ENCODE assay signal across 8 cellular contexts in genomic region chr12:27780612-27781408, GRCh38. TPM values are rescaled to one million over a fixed set of nuclear protein-coding genes. Genes with fewer than 3 reads are reported as not detected.
DNase-seq lines count a peak whose midpoint lies in the region; ATAC-seq and TF ChIP-seq lines count a peak whose summit lies in the region.

No MANE protein-coding gene starts in this region.

- peaks cover 35% of the 10 kb centered on the region for H3K36me3 Mint-ChIP-seq in Caco-2 (ENCODE audit: insufficient read depth, unreplicated experiment)

- H3K4me3 ChIP-seq in Caco-2 (ENCODE audit: low read depth, low read length) (peak overlapping the region; percentile 95), brain microvascular endothelial cell (ENCODE audit: low read depth, low read length) (peak overlapping the region; percentile 82)

- no TSS peak for BruUV-seq in Caco-2 (replicated peaks; lab: Mats Ljungman, UMichigan)

- H3K27me3 ChIP-seq in Caco-2 (replicated peaks; ENCODE audit: control insufficient read depth, insufficient read depth, low read length): no peaks in the 10 kb centered on the region
- no peaks in the 10 kb centered on the region for H3K27me3 ChIP-seq in brain microvascular endothelial cell (replicated peaks)

- no peaks in the 10 kb centered on the region for H3K27me3 Mint-ChIP-seq in Caco-2 (ENCODE audit: insufficient read depth, unreplicated experiment)

- TF ChIP-seq CTCF in Caco-2 (IDR thresholded peaks at IDR 0.05; ENCODE audit: insufficient read depth in 1 of 2, low read depth in 1 of 2, low read length in 1 of 2, severe bottlenecking in 1 of 2, unreplicated experiment in 1 of 2) (no peak), brain microvascular endothelial cell (IDR thresholded peaks at IDR 0.05; ENCODE audit: low read depth, low read length, missing control alignments) (no peak)

- CTCF ChIA-PET in Caco-2 (lab: Charles Lee): interaction anchor here (1.1 to 2.3 kb wide), 2 partner anchors 41 to 160 kb away, joined by 3 to 9 read pairs; no protein-coding TSS in a partner anchor

- H3K27ac Mint-ChIP-seq in Caco-2 (ENCODE audit: unreplicated experiment): peak overlapping the region; percentile 86

- H3K9me3 Mint-ChIP-seq in Caco-2 (ENCODE audit: unreplicated experiment): no peaks in the 10 kb centered on the region

- DNase-seq in Caco-2 (peak; percentile 75), SHP77 (lab: John Stamatoyannopoulos, UW) (peak; percentile 56 to 63), brain microvascular endothelial cell (peak; percentile 27), kidney glomerular epithelial cell (lab: John Stamatoyannopoulos, UW) (peak; percentile 13), retina (no peak)
- DNase-seq in stimulated activated CD8-positive, alpha-beta memory T cell treated with anti-CD3 and anti-CD28 coated beads, Interleukin-4, amount 100 ng/mL, for 24 hours (ENCODE audit: low read depth): peak; percentile 7

- POLR2A ChIA-PET in Caco-2 (lab: Charles Lee): interaction anchor here (0.5 to 1.5 kb wide), 5 partner anchors 40 to 257 kb away, joined by 3 to 6 read pairs (median 3); partner anchors contain the start of gene MRPS35

- peaks cover 26% of the 10 kb centered on the region for H3K4me1 Mint-ChIP-seq in Caco-2 (ENCODE audit: low read depth, unreplicated experiment)

- H3K36me3 ChIP-seq in Caco-2 (ENCODE audit: control insufficient read depth, insufficient read depth, low read length) (no peaks in the 10 kb centered on the region), brain microvascular endothelial cell (replicated peaks) (no peaks in the 10 kb centered on the region)

- peak overlapping the region; percentile 83 for H3K4me3 Mint-ChIP-seq in Caco-2 (ENCODE audit: unreplicated experiment)

- H3K4me1 ChIP-seq in Caco-2: 0 out of 2 replicates have a peak, but pooled peaks cover 3% of the 10 kb centered on the region

- in situ Hi-C loops in brain microvascular endothelial cell (cut with HindIII; ENCODE audit: low pct_ligation_motif_present, low sequenced_read_pairs): no loop called here

- peak overlapping the region; percentile 71 for H3K27ac ChIP-seq in brain microvascular endothelial cell

- intact Hi-C loops in Caco-2 (cut with micrococcal nuclease; ENCODE audit: unreplicated experiment): loop anchor here (1.0 to 2.0 kb wide), 4 partner anchors 40 to 160 kb away; no protein-coding TSS in a partner anchor

- no peaks in the 10 kb centered on the region for H3K9me3 ChIP-seq in Caco-2

- ATAC-seq in GM19397 (IDR thresholded peaks at IDR 0.05; ENCODE audit: unreplicated experiment): peak; percentile 32
- ATAC-seq in HG03460 (IDR thresholded peaks at IDR 0.05; ENCODE audit: unreplicated experiment): peak; percentile 31

RNA-seq across cellular contexts. Expression of gene MANSC4, which starts 0.8 kb away (rescaled TPM):
- not detected in 2 replicates for total RNA-seq in Caco-2 (2022)

RNA-seq across cellular contexts. Expression of gene KLHL42, which starts 0.8 kb away (rescaled TPM):
- 36.5 and 38.1 TPM in 2 replicates for total RNA-seq in Caco-2 (2022)
